Comparison of ENCODE assay signal across 9 cellular contexts in genomic region chr3:29171583-29171990, GRCh38.
DNase-seq lines count a peak whose midpoint lies in the region; ATAC-seq and TF ChIP-seq lines count a peak whose summit lies in the region.
"Had no signal": no experiment of that assay in that cellular context is flagged by ENCODE, and none has a peak within 500 bp of the region (broad histone marks: within the 10 kb centered on the region; RNA-seq: fewer than 3 reads in every experiment).

No MANE protein-coding gene starts in this region.

- DNase-seq in Right ventricle myocardium inferior (ENCODE audit: missing footprints) (no peak), cardiac septum (ENCODE audit: low spot score) (no peak), T-cell (peak in 8 of 34 experiments; percentile 1 to 50 (median 4)), right cardiac atrium (no peak), type B pancreatic cell (ENCODE audit: extremely low spot score, unreplicated experiment) (no peak), Ammon's horn (ENCODE audit: low spot score) (no peak), GM03348 (ENCODE audit: low spot score) (no peak), NCI-H1092 (lab: John Stamatoyannopoulos, UW) (no peak)
- DNase-seq: AML-193 had no signal

- peak overlapping the region; percentile 11 for H3K27ac ChIP-seq in right cardiac atrium (ENCODE audit: low read length)

- H3K27ac Mint-ChIP-seq in T-cell (peak overlapping the region; percentile 86 to 90), type B pancreatic cell (peak overlapping the region; percentile 81)

- H3K4me3 Mint-ChIP-seq in T-cell (peak overlapping the region in 2 of 3 donors; percentile 13 to 58), type B pancreatic cell (no peak overlapping the region)

- ATAC-seq in Right ventricle myocardium inferior = peak; percentile 13
- ATAC-seq in T-cell (replicated peaks in 1 of 4) = peak; percentile 31 to 75 (median 63)
- peak; percentile 65 to 81 for ATAC-seq in right cardiac atrium

- no peaks in the 10 kb centered on the region for H3K27me3 Mint-ChIP-seq in T-cell
- H3K27me3 Mint-ChIP-seq in type B pancreatic cell = no peaks in the 10 kb centered on the region

- intact Hi-C loops in Right ventricle myocardium inferior (cut with DNase I) = loop anchor here (10.0 kb wide), 1 partner anchor 243 kb away; no protein-coding TSS in a partner anchor
- intact Hi-C loops in cardiac septum (cut with DNase I) = no loop called here
- intact Hi-C loops in right cardiac atrium (cut with DNase I) = loop anchor here in 1 of 4 donors (10.0 kb wide), 1 partner anchor 103 kb away; no protein-coding TSS in a partner anchor

- H3K4me1 Mint-ChIP-seq in T-cell (peaks cover 22 to 36% (median 24%) of the 10 kb centered on the region in 3 donors), type B pancreatic cell (ENCODE audit: unreplicated experiment) (peaks cover 13% of the 10 kb centered on the region)

- H3K4me3 ChIP-seq in right cardiac atrium (ENCODE audit: low read length) = no peak overlapping the region

- no peaks in the 10 kb centered on the region for H3K36me3 Mint-ChIP-seq in T-cell
- no peaks in the 10 kb centered on the region for H3K36me3 Mint-ChIP-seq in type B pancreatic cell

- no peaks in the 10 kb centered on the region for H3K9me3 ChIP-seq in right cardiac atrium (ENCODE audit: control insufficient read depth, low read length)

- POLR2A ChIA-PET in T-cell (lab: Charles Lee) = no interaction called here

- H3K9me3 Mint-ChIP-seq in T-cell = peaks cover 0 to 4% (median 3%) of the 10 kb centered on the region in 3 donors
- H3K9me3 Mint-ChIP-seq in type B pancreatic cell = peaks cover 8% of the 10 kb centered on the region

- CTCF ChIA-PET in T-cell (lab: Charles Lee) = no interaction called here

- 49% methylated on average over 4 of the region's 4 CpGs for WGBS in right cardiac atrium

- peaks cover 2% of the 10 kb centered on the region for H3K4me1 ChIP-seq in right cardiac atrium (ENCODE audit: control insufficient read depth, insufficient read depth, low read length)

- H3K27me3 ChIP-seq in right cardiac atrium (ENCODE audit: control insufficient read depth, insufficient read depth) = no peaks in the 10 kb centered on the region

- no peak for TF ChIP-seq CTCF in type B pancreatic cell (conservative IDR thresholded peaks at IDR 0.05)

Comparison
In these comparisons a context has a peak if more than half of its experiments do, and no peak if none do; other contexts are left out.
1. ATAC-seq: peak in every context shown above with its lines; median percentile 73 in right cardiac atrium; 63 in T-cell; 13 in Right ventricle myocardium inferior.